In genomic region chr1:65277605-65278343, GRCh38 we compare ENCODE assay signal across 1 cellular context.
A peak's percentile ranks its signal among the peaks of the same experiment; 100 is the strongest.
TF ChIP-seq lines count a peak whose summit lies in the region.

No MANE protein-coding gene starts in this region.

TF ChIP-seq in K562, 482 proteins besides CTCF, POLR2A, EP300 and RAD21 (continued from another document and continues in another):
- no peak for TF ChIP-seq BRF2 (IDR thresholded peaks at IDR 0.05; ENCODE audit: borderline replicate concordance, insufficient read depth, insufficient read length)
- TF ChIP-seq ATF1 (CRISPR knock-in tag; IDR thresholded peaks at IDR 0.05) = no peak
- peak; percentile 23; the same call in 1 of the 2 replicates for TF ChIP-seq ATF1 (tag; IDR thresholded peaks at IDR 0.05)
- TF ChIP-seq FOXJ2 (tag; IDR thresholded peaks at IDR 0.05) = peak; percentile 50; the same call in 1 of the 2 replicates
- no peak for TF ChIP-seq U2AF1 (optimal IDR thresholded peaks at IDR 0.05; ENCODE audit: low read depth, low read length)
- TF ChIP-seq SETDB1 (IDR thresholded peaks at IDR 0.05; ENCODE audit: low read length) = no peak
- TF ChIP-seq JUND (IDR thresholded peaks at IDR 0.05; ENCODE audit: borderline replicate concordance, low read depth, low read length) = peak; percentile 37; the same call in 1 of the 2 replicates
- TF ChIP-seq JUND (tag; IDR thresholded peaks at IDR 0.05; ENCODE audit: borderline replicate concordance, low read depth, low read length) = no peak; the same call in 2 of the 3 replicates
- peak; percentile 83 for TF ChIP-seq CXXC5 (CRISPR knock-in tag; IDR thresholded peaks at IDR 0.05)
- peak; percentile 89 for TF ChIP-seq TEAD4 (IDR thresholded peaks at IDR 0.05; ENCODE audit: low read length)
- TF ChIP-seq TEAD4 (CRISPR knock-in tag; IDR thresholded peaks at IDR 0.05; ENCODE audit: borderline replicate concordance) = no peak
- peak; percentile 89 for TF ChIP-seq ZNF592 (IDR thresholded peaks at IDR 0.05)
- TF ChIP-seq ARID1B (IDR thresholded peaks at IDR 0.05) = peak; percentile 93
- TF ChIP-seq ZKSCAN3 (CRISPR knock-in tag; IDR thresholded peaks at IDR 0.05) = no peak
- TF ChIP-seq STAT5A (IDR thresholded peaks at IDR 0.05; ENCODE audit: borderline replicate concordance, low read length) = peak; percentile 77
- TF ChIP-seq ILF3 (IDR thresholded peaks at IDR 0.05; ENCODE audit: borderline replicate concordance) = no peak
- TF ChIP-seq ZNF277 (CRISPR knock-in tag; IDR thresholded peaks at IDR 0.05; ENCODE audit: borderline replicate concordance) = no peak
- peak; percentile 57 to 60 for TF ChIP-seq KDM1A (IDR thresholded peaks at IDR 0.05)
- peak; percentile 91 for TF ChIP-seq NCOR1 (IDR thresholded peaks at IDR 0.05)
- no peak for TF ChIP-seq SUPT5H (IDR thresholded peaks at IDR 0.05)
- TF ChIP-seq MTA3 (IDR thresholded peaks at IDR 0.05; ENCODE audit: borderline replicate concordance) = peak; percentile 48; the same call in 1 of the 2 replicates
- TF ChIP-seq MXD1 (CRISPR knock-in tag; IDR thresholded peaks at IDR 0.05; ENCODE audit: borderline replicate concordance, poor library complexity, severe bottlenecking) = no peak
- TF ChIP-seq EHMT2 (IDR thresholded peaks at IDR 0.05) = peak; percentile 41; the same call in 1 of the 2 replicates
- TF ChIP-seq YY1 (IDR thresholded peaks at IDR 0.05; ENCODE audit: borderline replicate concordance in 1 of 3, control insufficient read depth in 1 of 3, extremely low read depth in 1 of 3, insufficient read depth in 3 of 3, insufficient read length in 1 of 3, insufficient replicate concordance in 2 of 3, low read depth in 1 of 3, low read length in 2 of 3) = no peak
- TF ChIP-seq XRCC4 (IDR thresholded peaks at IDR 0.05; ENCODE audit: extremely low read depth, insufficient read depth, insufficient read length) = no peak
- TF ChIP-seq HMGXB4 (CRISPR knock-in tag; IDR thresholded peaks at IDR 0.05) = no peak
- TF ChIP-seq XRCC5 (IDR thresholded peaks at IDR 0.05; ENCODE audit: low read depth, low read length) = no peak
- 0 out of 2 replicates have a peak, but pooled peaks have one; percentile 25 for TF ChIP-seq BCOR (IDR thresholded peaks at IDR 0.05)
- no peak for TF ChIP-seq CCAR2 (IDR thresholded peaks at IDR 0.05; ENCODE audit: low read depth, low read length)
- no peak for TF ChIP-seq ZNF740 (CRISPR knock-in tag; IDR thresholded peaks at IDR 0.05)
- TF ChIP-seq ZNF740 (tag; IDR thresholded peaks at IDR 0.05) = no peak
- TF ChIP-seq DACH1 (IDR thresholded peaks at IDR 0.05; ENCODE audit: partially characterized antibody) = no peak
- no peak for TF ChIP-seq ZNF518B (CRISPR knock-in tag; IDR thresholded peaks at IDR 0.05)
- TF ChIP-seq ZSCAN32 (CRISPR knock-in tag; IDR thresholded peaks at IDR 0.05) = no peak
- TF ChIP-seq KDM5B (IDR thresholded peaks at IDR 0.05; ENCODE audit: insufficient replicate concordance, low read depth, low read length) = no peak
- TF ChIP-seq POLR2AphosphoS2 (IDR thresholded peaks at IDR 0.05; ENCODE audit: low read length) = no peak
- no peak for TF ChIP-seq ZNF253 (CRISPR knock-in tag; conservative IDR thresholded peaks at IDR 0.05)
- TF ChIP-seq PCBP2 (IDR thresholded peaks at IDR 0.05; ENCODE audit: low read depth, low read length, poor library complexity, severe bottlenecking) = no peak
- no peak for TF ChIP-seq ZNF717 (CRISPR knock-in tag; IDR thresholded peaks at IDR 0.05)
- peak; percentile 49; the same call in 1 of the 2 replicates for TF ChIP-seq ARID3A (IDR thresholded peaks at IDR 0.05; ENCODE audit: borderline replicate concordance, low read depth, low read length)
- no peak for TF ChIP-seq ZNF134 (CRISPR knock-in tag; conservative IDR thresholded peaks at IDR 0.05)
- peak; percentile 74; the same call in 1 of the 2 replicates for TF ChIP-seq CTBP1 (IDR thresholded peaks at IDR 0.05; ENCODE audit: borderline replicate concordance)
- TF ChIP-seq RUNX1 (IDR thresholded peaks at IDR 0.05; ENCODE audit: low read depth) = no peak
- no peak for TF ChIP-seq RBM14 (IDR thresholded peaks at IDR 0.05; ENCODE audit: borderline replicate concordance, insufficient read depth, low read depth, low read length)
- TF ChIP-seq GTF2E2 (tag; IDR thresholded peaks at IDR 0.05) = no peak
- 0 out of 4 replicates have a peak, but pooled peaks of 1 of the 2 experiments have one; percentile 39 for TF ChIP-seq ZNF639 (CRISPR knock-in tag; conservative IDR thresholded peaks at IDR 0.05 in 1 of 2, IDR thresholded peaks at IDR 0.05 in 1 of 2)
- no peak for TF ChIP-seq PYGO2 (tag; IDR thresholded peaks at IDR 0.05)
- TF ChIP-seq NCOA4 (IDR thresholded peaks at IDR 0.05; ENCODE audit: partially characterized antibody) = no peak
- TF ChIP-seq E2F4 (CRISPR knock-in tag; IDR thresholded peaks at IDR 0.05; ENCODE audit: low read depth) = no peak
